1 cellular context compared by ENCODE assay signal in the genomic region with DNA sequence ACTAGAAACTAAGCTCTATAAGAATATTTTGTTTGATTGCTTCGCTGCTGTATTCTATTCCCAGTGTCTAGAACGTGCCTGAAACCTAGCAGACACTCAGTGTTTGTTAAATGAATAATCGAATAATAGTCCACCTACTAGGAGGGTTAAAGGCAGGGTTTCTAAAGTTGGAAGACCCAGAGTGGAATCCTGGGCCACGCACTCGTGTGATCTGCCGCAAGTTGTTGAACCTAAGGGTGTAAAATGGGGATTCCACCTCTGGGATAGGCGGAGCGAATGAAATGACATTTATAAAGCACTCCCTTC.
TF ChIP-seq lines count a peak whose summit lies in the region.

No MANE protein-coding gene starts in this region.

TF ChIP-seq in K562, 482 proteins besides CTCF, POLR2A, EP300 and RAD21 (continues in another document):
- TF ChIP-seq RFX7 (CRISPR knock-in tag; IDR thresholded peaks at IDR 0.05) (no peak), ZFP1 (CRISPR knock-in tag; IDR thresholded peaks at IDR 0.05) (no peak), NFIC (IDR thresholded peaks at IDR 0.05) (no peak), SAP30 (IDR thresholded peaks at IDR 0.05; ENCODE audit: borderline replicate concordance, insufficient read depth, low read depth, low read length, poor library complexity, severe bottlenecking) (no peak), SETDB1 (IDR thresholded peaks at IDR 0.05; ENCODE audit: low read length) (no peak), TCFL5 (CRISPR knock-in tag; conservative IDR thresholded peaks at IDR 0.05) (no peak), SMARCA4 (IDR thresholded peaks at IDR 0.05) (peak; percentile 48; the same call in 1 of the 2 replicates), C11orf30 (IDR thresholded peaks at IDR 0.05; ENCODE audit: low read depth) (no peak), SIX5 (IDR thresholded peaks at IDR 0.05; ENCODE audit: borderline replicate concordance in 1 of 2, insufficient read depth in 1 of 2, low read depth in 1 of 2, low read length in 2 of 2) (no peak), RBM15 (IDR thresholded peaks at IDR 0.05; ENCODE audit: insufficient read depth, low read length) (no peak), ZNF133 (CRISPR knock-in tag; IDR thresholded peaks at IDR 0.05) (0 out of 2 replicates have a peak, but pooled peaks have one; percentile 61), TEAD1 (CRISPR knock-in tag; IDR thresholded peaks at IDR 0.05) (peak in 1 of 2 experiments; percentile 46; a peak in 1 of 4 replicates), MAFG (tag; conservative IDR thresholded peaks at IDR 0.05) (no peak), SMARCE1 (IDR thresholded peaks at IDR 0.05) (peak; percentile 35; the same call in 1 of the 2 replicates), ZNF79 (CRISPR knock-in tag; IDR thresholded peaks at IDR 0.05; ENCODE audit: low read depth) (no peak), NR2F6 (CRISPR knock-in tag; IDR thresholded peaks at IDR 0.05) (no peak), CBX1 (IDR thresholded peaks at IDR 0.05; ENCODE audit: low read depth) (no peak), POLR2AphosphoS5 (IDR thresholded peaks at IDR 0.05; ENCODE audit: control insufficient read depth, insufficient read depth, low read depth, low read length) (no peak), SRSF9 (IDR thresholded peaks at IDR 0.05; ENCODE audit: borderline replicate concordance, low read depth, low read length) (no peak), ZNF589 (CRISPR knock-in tag; IDR thresholded peaks at IDR 0.05; ENCODE audit: low read depth) (peak; percentile 48; the same call in 1 of the 2 replicates), DMBX1 (CRISPR knock-in tag; IDR thresholded peaks at IDR 0.05; ENCODE audit: borderline replicate concordance) (no peak), STAT5B (CRISPR knock-in tag; IDR thresholded peaks at IDR 0.05) (no peak), COPS2 (conservative IDR thresholded peaks at IDR 0.05) (no peak), SMAD3 (CRISPR knock-in tag; conservative IDR thresholded peaks at IDR 0.05) (0 out of 2 replicates have a peak, but pooled peaks have one; percentile 57), RFX5 (IDR thresholded peaks at IDR 0.05; ENCODE audit: low read depth, low read length) (no peak), PTBP1 (IDR thresholded peaks at IDR 0.05; ENCODE audit: low read depth, low read length) (no peak), HMG20A (CRISPR knock-in tag; conservative IDR thresholded peaks at IDR 0.05) (no peak), HNRNPUL1 (IDR thresholded peaks at IDR 0.05; ENCODE audit: low read length) (no peak), MED1 (CRISPR knock-in tag; IDR thresholded peaks at IDR 0.05; ENCODE audit: borderline replicate concordance) (no peak), JUND (IDR thresholded peaks at IDR 0.05; ENCODE audit: borderline replicate concordance, low read depth, low read length) (no peak), JUND (tag; IDR thresholded peaks at IDR 0.05; ENCODE audit: borderline replicate concordance, low read depth, low read length) (no peak), SAFB (IDR thresholded peaks at IDR 0.05; ENCODE audit: borderline replicate concordance, low read depth, low read length) (no peak), GTF2E2 (tag; IDR thresholded peaks at IDR 0.05) (no peak), ZKSCAN3 (CRISPR knock-in tag; IDR thresholded peaks at IDR 0.05) (no peak), SRSF7 (optimal IDR thresholded peaks at IDR 0.05; ENCODE audit: low read depth, low read length) (no peak), EHMT2 (IDR thresholded peaks at IDR 0.05) (no peak), ZNF583 (CRISPR knock-in tag; IDR thresholded peaks at IDR 0.05) (peak; percentile 79; the same call in 1 of the 2 replicates), CXXC5 (CRISPR knock-in tag; IDR thresholded peaks at IDR 0.05) (no peak), SOX6 (IDR thresholded peaks at IDR 0.05) (no peak)
- TF ChIP-seq, protein P1, sequence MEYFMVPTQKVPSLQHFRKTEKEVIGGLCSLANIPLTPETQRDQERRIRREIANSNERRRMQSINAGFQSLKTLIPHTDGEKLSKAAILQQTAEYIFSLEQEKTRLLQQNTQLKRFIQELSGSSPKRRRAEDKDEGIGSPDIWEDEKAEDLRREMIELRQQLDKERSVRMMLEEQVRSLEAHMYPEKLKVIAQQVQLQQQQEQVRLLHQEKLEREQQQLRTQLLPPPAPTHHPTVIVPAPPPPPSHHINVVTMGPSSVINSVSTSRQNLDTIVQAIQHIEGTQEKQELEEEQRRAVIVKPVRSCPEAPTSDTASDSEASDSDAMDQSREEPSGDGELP (CRISPR knock-in tag; IDR thresholded peaks at IDR 0.05; ENCODE audit: borderline replicate concordance): no peak
- TF ChIP-seq, protein P2, sequence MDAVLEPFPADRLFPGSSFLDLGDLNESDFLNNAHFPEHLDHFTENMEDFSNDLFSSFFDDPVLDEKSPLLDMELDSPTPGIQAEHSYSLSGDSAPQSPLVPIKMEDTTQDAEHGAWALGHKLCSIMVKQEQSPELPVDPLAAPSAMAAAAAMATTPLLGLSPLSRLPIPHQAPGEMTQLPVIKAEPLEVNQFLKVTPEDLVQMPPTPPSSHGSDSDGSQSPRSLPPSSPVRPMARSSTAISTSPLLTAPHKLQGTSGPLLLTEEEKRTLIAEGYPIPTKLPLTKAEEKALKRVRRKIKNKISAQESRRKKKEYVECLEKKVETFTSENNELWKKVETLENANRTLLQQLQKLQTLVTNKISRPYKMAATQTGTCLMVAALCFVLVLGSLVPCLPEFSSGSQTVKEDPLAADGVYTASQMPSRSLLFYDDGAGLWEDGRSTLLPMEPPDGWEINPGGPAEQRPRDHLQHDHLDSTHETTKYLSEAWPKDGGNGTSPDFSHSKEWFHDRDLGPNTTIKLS (IDR thresholded peaks at IDR 0.05; ENCODE audit: borderline replicate concordance, low read depth): no peak
- TF ChIP-seq, protein P3, sequence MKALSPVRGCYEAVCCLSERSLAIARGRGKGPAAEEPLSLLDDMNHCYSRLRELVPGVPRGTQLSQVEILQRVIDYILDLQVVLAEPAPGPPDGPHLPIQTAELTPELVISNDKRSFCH (CRISPR knock-in tag; IDR thresholded peaks at IDR 0.05): no peak
- TF ChIP-seq, protein P3 (tag; IDR thresholded peaks at IDR 0.05): 0 out of 2 replicates have a peak, but pooled peaks have one; percentile 52
- TF ChIP-seq, protein P4, sequence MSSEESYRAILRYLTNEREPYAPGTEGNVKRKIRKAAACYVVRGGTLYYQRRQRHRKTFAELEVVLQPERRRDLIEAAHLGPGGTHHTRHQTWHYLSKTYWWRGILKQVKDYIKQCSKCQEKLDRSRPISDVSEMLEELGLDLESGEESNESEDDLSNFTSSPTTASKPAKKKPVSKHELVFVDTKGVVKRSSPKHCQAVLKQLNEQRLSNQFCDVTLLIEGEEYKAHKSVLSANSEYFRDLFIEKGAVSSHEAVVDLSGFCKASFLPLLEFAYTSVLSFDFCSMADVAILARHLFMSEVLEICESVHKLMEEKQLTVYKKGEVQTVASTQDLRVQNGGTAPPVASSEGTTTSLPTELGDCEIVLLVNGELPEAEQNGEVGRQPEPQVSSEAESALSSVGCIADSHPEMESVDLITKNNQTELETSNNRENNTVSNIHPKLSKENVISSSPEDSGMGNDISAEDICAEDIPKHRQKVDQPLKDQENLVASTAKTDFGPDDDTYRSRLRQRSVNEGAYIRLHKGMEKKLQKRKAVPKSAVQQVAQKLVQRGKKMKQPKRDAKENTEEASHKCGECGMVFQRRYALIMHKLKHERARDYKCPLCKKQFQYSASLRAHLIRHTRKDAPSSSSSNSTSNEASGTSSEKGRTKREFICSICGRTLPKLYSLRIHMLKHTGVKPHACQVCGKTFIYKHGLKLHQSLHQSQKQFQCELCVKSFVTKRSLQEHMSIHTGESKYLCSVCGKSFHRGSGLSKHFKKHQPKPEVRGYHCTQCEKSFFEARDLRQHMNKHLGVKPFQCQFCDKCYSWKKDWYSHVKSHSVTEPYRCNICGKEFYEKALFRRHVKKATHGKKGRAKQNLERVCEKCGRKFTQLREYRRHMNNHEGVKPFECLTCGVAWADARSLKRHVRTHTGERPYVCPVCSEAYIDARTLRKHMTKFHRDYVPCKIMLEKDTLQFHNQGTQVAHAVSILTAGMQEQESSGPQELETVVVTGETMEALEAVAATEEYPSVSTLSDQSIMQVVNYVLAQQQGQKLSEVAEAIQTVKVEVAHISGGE (CRISPR knock-in tag; IDR thresholded peaks at IDR 0.05): 0 out of 6 replicates have a peak, but pooled peaks of 1 of the 3 experiments have one; percentile 21
- TF ChIP-seq, protein P5, sequence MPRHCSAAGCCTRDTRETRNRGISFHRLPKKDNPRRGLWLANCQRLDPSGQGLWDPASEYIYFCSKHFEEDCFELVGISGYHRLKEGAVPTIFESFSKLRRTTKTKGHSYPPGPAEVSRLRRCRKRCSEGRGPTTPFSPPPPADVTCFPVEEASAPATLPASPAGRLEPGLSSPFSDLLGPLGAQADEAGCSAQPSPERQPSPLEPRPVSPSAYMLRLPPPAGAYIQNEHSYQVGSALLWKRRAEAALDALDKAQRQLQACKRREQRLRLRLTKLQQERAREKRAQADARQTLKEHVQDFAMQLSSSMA (CRISPR knock-in tag; IDR thresholded peaks at IDR 0.05): peak; percentile 33; the same call in 1 of the 2 replicates
- TF ChIP-seq, protein P6, sequence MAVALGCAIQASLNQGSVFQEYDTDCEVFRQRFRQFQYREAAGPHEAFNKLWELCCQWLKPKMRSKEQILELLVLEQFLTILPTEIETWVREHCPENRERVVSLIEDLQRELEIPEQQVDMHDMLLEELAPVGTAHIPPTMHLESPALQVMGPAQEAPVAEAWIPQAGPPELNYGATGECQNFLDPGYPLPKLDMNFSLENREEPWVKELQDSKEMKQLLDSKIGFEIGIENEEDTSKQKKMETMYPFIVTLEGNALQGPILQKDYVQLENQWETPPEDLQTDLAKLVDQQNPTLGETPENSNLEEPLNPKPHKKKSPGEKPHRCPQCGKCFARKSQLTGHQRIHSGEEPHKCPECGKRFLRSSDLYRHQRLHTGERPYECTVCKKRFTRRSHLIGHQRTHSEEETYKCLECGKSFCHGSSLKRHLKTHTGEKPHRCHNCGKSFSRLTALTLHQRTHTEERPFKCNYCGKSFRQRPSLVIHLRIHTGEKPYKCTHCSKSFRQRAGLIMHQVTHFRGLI (CRISPR knock-in tag; IDR thresholded peaks at IDR 0.05): no peak
- TF ChIP-seq, protein P7, sequence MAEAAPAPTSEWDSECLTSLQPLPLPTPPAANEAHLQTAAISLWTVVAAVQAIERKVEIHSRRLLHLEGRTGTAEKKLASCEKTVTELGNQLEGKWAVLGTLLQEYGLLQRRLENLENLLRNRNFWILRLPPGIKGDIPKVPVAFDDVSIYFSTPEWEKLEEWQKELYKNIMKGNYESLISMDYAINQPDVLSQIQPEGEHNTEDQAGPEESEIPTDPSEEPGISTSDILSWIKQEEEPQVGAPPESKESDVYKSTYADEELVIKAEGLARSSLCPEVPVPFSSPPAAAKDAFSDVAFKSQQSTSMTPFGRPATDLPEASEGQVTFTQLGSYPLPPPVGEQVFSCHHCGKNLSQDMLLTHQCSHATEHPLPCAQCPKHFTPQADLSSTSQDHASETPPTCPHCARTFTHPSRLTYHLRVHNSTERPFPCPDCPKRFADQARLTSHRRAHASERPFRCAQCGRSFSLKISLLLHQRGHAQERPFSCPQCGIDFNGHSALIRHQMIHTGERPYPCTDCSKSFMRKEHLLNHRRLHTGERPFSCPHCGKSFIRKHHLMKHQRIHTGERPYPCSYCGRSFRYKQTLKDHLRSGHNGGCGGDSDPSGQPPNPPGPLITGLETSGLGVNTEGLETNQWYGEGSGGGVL (CRISPR knock-in tag; IDR thresholded peaks at IDR 0.05): no peak
- TF ChIP-seq, protein P8, sequence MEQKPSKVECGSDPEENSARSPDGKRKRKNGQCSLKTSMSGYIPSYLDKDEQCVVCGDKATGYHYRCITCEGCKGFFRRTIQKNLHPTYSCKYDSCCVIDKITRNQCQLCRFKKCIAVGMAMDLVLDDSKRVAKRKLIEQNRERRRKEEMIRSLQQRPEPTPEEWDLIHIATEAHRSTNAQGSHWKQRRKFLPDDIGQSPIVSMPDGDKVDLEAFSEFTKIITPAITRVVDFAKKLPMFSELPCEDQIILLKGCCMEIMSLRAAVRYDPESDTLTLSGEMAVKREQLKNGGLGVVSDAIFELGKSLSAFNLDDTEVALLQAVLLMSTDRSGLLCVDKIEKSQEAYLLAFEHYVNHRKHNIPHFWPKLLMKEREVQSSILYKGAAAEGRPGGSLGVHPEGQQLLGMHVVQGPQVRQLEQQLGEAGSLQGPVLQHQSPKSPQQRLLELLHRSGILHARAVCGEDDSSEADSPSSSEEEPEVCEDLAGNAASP (IDR thresholded peaks at IDR 0.05): no peak
- TF ChIP-seq, protein P9, sequence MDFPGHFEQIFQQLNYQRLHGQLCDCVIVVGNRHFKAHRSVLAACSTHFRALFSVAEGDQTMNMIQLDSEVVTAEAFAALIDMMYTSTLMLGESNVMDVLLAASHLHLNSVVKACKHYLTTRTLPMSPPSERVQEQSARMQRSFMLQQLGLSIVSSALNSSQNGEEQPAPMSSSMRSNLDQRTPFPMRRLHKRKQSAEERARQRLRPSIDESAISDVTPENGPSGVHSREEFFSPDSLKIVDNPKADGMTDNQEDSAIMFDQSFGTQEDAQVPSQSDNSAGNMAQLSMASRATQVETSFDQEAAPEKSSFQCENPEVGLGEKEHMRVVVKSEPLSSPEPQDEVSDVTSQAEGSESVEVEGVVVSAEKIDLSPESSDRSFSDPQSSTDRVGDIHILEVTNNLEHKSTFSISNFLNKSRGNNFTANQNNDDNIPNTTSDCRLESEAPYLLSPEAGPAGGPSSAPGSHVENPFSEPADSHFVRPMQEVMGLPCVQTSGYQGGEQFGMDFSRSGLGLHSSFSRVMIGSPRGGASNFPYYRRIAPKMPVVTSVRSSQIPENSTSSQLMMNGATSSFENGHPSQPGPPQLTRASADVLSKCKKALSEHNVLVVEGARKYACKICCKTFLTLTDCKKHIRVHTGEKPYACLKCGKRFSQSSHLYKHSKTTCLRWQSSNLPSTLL (IDR thresholded peaks at IDR 0.05): no peak
- TF ChIP-seq, protein P10, sequence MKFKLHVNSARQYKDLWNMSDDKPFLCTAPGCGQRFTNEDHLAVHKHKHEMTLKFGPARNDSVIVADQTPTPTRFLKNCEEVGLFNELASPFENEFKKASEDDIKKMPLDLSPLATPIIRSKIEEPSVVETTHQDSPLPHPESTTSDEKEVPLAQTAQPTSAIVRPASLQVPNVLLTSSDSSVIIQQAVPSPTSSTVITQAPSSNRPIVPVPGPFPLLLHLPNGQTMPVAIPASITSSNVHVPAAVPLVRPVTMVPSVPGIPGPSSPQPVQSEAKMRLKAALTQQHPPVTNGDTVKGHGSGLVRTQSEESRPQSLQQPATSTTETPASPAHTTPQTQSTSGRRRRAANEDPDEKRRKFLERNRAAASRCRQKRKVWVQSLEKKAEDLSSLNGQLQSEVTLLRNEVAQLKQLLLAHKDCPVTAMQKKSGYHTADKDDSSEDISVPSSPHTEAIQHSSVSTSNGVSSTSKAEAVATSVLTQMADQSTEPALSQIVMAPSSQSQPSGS (CRISPR knock-in tag; IDR thresholded peaks at IDR 0.05): no peak
- TF ChIP-seq, protein P11, sequence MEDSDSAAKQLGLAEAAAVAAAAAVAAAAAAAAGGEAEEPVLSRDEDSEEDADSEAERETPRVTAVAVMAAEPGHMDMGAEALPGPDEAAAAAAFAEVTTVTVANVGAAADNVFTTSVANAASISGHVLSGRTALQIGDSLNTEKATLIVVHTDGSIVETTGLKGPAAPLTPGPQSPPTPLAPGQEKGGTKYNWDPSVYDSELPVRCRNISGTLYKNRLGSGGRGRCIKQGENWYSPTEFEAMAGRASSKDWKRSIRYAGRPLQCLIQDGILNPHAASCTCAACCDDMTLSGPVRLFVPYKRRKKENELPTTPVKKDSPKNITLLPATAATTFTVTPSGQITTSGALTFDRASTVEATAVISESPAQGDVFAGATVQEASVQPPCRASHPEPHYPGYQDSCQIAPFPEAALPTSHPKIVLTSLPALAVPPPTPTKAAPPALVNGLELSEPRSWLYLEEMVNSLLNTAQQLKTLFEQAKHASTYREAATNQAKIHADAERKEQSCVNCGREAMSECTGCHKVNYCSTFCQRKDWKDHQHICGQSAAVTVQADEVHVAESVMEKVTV (CRISPR knock-in tag; IDR thresholded peaks at IDR 0.05): no peak
